In genomic region chr2:74528600-74529356, GRCh38 we compare ENCODE assay signal across 8 cellular contexts. TPM values are rescaled to one million over a fixed set of nuclear protein-coding genes. Genes with fewer than 3 reads are reported as not detected.
DNase-seq lines count a peak whose midpoint lies in the region; ATAC-seq and TF ChIP-seq lines count a peak whose summit lies in the region.

No MANE protein-coding gene starts in this region.

- peaks cover 11% of the 10 kb centered on the region for H3F3A ChIP-seq in SK-N-SH (replicated peaks; ENCODE audit: insufficient read depth)

- TF ChIP-seq CTCF in SK-N-SH (IDR thresholded peaks at IDR 0.05) (no peak), fibroblast of pulmonary artery (IDR thresholded peaks at IDR 0.05; ENCODE audit: low read length, missing control alignments) (no peak), progenitor cell of endocrine pancreas (IDR thresholded peaks at IDR 0.05; ENCODE audit: unreplicated experiment) (no peak)

- H3K27ac ChIP-seq in SK-N-SH (ENCODE audit: low read depth in 2 of 2, low read length in 1 of 2): peak overlapping the region; percentile 68 to 92

- no peaks in the 10 kb centered on the region for H3K9me3 Mint-ChIP-seq in progenitor cell of endocrine pancreas (ENCODE audit: low read depth)

- WGBS in SK-N-SH (ENCODE audit: low lambda C conversion rate): 5% methylated on average over 22 of the region's 29 CpGs

- H3K79me2 ChIP-seq in SK-N-SH (ENCODE audit: insufficient read depth): peaks cover 45% of the 10 kb centered on the region

- H2AFZ ChIP-seq in SK-N-SH (ENCODE audit: low read depth): peak overlapping the region; percentile 56

- H4K20me1 ChIP-seq in SK-N-SH (ENCODE audit: insufficient read depth): no peaks in the 10 kb centered on the region

- H3K4me1 ChIP-seq in SK-N-SH (ENCODE audit: control insufficient read depth in 1 of 2, insufficient read depth in 2 of 2, low read depth in 1 of 2, low read length in 1 of 2): peaks cover 13 to 24% of the 10 kb centered on the region in 2 experiments

- peak overlapping the region; percentile 90 for H3K4me2 ChIP-seq in SK-N-SH

- peaks cover 14% of the 10 kb centered on the region for H3K36me3 Mint-ChIP-seq in progenitor cell of endocrine pancreas (ENCODE audit: insufficient read depth)

- POLR2A ChIA-PET in SK-N-SH (lab: Yijun Ruan, JAX): interaction anchor here (1.3 to 2.5 kb wide), 8 partner anchors 8 to 70 kb away, joined by 4 to 13 read pairs (median 6); partner anchors contain the start of genes CCDC142, MRPL53, PCGF1 and TLX2

- TF ChIP-seq RAD21 in SK-N-SH (IDR thresholded peaks at IDR 0.05; ENCODE audit: low read length): no peak

- ATAC-seq in GM18511 (IDR thresholded peaks at IDR 0.05; ENCODE audit: unreplicated experiment): peak; percentile 6
- peak; percentile 3 for ATAC-seq in HG02798 (IDR thresholded peaks at IDR 0.05; ENCODE audit: poor library complexity, unreplicated experiment)

- DNase-seq in SK-N-SH (no peak), fibroblast of pulmonary artery (ENCODE audit: low read depth) (no peak), progenitor cell of endocrine pancreas (ENCODE audit: low spot score, unreplicated experiment) (no peak), inferior parietal cortex (ENCODE audit: extremely low spot score) (no peak), SHP77 treated with DMSO at 0.1 percent for 48 hours (lab: John Stamatoyannopoulos, UW) (no peak), NCI-H1105 (lab: John Stamatoyannopoulos, UW) (no peak)

- H3K9me2 ChIP-seq in SK-N-SH: no peaks in the 10 kb centered on the region

- peak overlapping the region; percentile 90 for H3K9ac ChIP-seq in SK-N-SH

- no peaks in the 10 kb centered on the region for H3K27me3 ChIP-seq in SK-N-SH (ENCODE audit: insufficient read depth)

- CTCF ChIA-PET in SK-N-SH (lab: Yijun Ruan, JAX): interaction anchor here (1.2 to 7.0 kb wide), 6 partner anchors 14 to 59 kb away, joined by 3 to 80 read pairs (median 10); partner anchors contain the start of genes CCDC142, LBX2, PCGF1 and TLX2

- H3K4me3 Mint-ChIP-seq in progenitor cell of endocrine pancreas (ENCODE audit: low read depth): peak overlapping the region; percentile 98

- no peaks in the 10 kb centered on the region for H3K9me3 ChIP-seq in SK-N-SH

- peak overlapping the region; percentile 97 for H3K27ac Mint-ChIP-seq in progenitor cell of endocrine pancreas

- H3K4me3 ChIP-seq in SK-N-SH (ENCODE audit: low read depth in 2 of 2, low read length in 1 of 2) (peak overlapping the region; percentile 83 to 99), fibroblast of pulmonary artery (replicated peaks; ENCODE audit: low read depth, low read length) (peak overlapping the region; percentile 98)

- H3K27me3 Mint-ChIP-seq in progenitor cell of endocrine pancreas: no peaks in the 10 kb centered on the region

- no peak for TF ChIP-seq EP300 in SK-N-SH (IDR thresholded peaks at IDR 0.05; ENCODE audit: borderline replicate concordance in 1 of 2, low read depth in 1 of 2, low read length in 1 of 2)

- peaks cover 17% of the 10 kb centered on the region for H3K4me1 Mint-ChIP-seq in progenitor cell of endocrine pancreas (ENCODE audit: low read depth)

- H3K36me3 ChIP-seq in SK-N-SH (replicated peaks in 1 of 2; ENCODE audit: control insufficient read depth in 1 of 2, insufficient read depth in 2 of 2, low read length in 1 of 2): peaks cover 26 to 49% of the 10 kb centered on the region in 2 experiments

TF ChIP-seq in SK-N-SH, 30 proteins besides CTCF, POLR2A, EP300 and RAD21:
- TF ChIP-seq MXI1 (IDR thresholded peaks at IDR 0.05; ENCODE audit: low read depth, low read length): no peak
- TF ChIP-seq JUND (IDR thresholded peaks at IDR 0.05): no peak
- no peak for TF ChIP-seq USF2 (IDR thresholded peaks at IDR 0.05; ENCODE audit: borderline replicate concordance, low read depth, low read length)
- no peak for TF ChIP-seq NFIC (IDR thresholded peaks at IDR 0.05; ENCODE audit: borderline replicate concordance)
- no peak for TF ChIP-seq RFX5 (IDR thresholded peaks at IDR 0.05; ENCODE audit: low read length)
- no peak for TF ChIP-seq PBX3 (IDR thresholded peaks at IDR 0.05)
- TF ChIP-seq MEF2A (IDR thresholded peaks at IDR 0.05; ENCODE audit: borderline replicate concordance, low read depth): no peak
- TF ChIP-seq TCF12 (IDR thresholded peaks at IDR 0.05): no peak
- TF ChIP-seq SIN3A (IDR thresholded peaks at IDR 0.05; ENCODE audit: borderline replicate concordance, low read depth, low read length): no peak
- TF ChIP-seq RXRA (IDR thresholded peaks at IDR 0.05; ENCODE audit: borderline replicate concordance, low read depth): no peak
- no peak for TF ChIP-seq EZH2phosphoT487 (IDR thresholded peaks at IDR 0.05; ENCODE audit: borderline replicate concordance, low read depth)
- TF ChIP-seq IRF3 (IDR thresholded peaks at IDR 0.05; ENCODE audit: low read depth, low read length): no peak
TF ChIP-seq in SK-N-SH: peak in this region for 0.

RNA-seq across cellular contexts. Expression of gene AUP1, which starts 0.7 kb away (rescaled TPM):
- 118 and 151 TPM in 2 replicates for polyA plus RNA-seq in SK-N-SH (2012; rRNA removed)
- 54.6 and 78.6 TPM in 2 replicates for polyA plus RNA-seq in SK-N-SH (2012; cell fraction: cytosol; rRNA removed)
- 643 and 686 TPM in 2 replicates for polyA plus RNA-seq in SK-N-SH (2012; cell fraction: nucleus; rRNA removed)
- total RNA-seq in progenitor cell of endocrine pancreas: 110 and 115 TPM in 2 replicates

RNA-seq across cellular contexts. Expression of gene HTRA2, which starts 1.0 kb away (rescaled TPM):
- polyA plus RNA-seq in SK-N-SH (2012; rRNA removed): 55.7 and 60.4 TPM in 2 replicates
- polyA plus RNA-seq in SK-N-SH (2012; cell fraction: cytosol; rRNA removed): 30.4 and 45.8 TPM in 2 replicates
- polyA plus RNA-seq in SK-N-SH (2012; cell fraction: nucleus; rRNA removed): 55.7 and 62.3 TPM in 2 replicates
- 35.9 and 41.9 TPM in 2 replicates for total RNA-seq in progenitor cell of endocrine pancreas

RNA-seq across cellular contexts. Expression of gene DQX1, which starts 2.7 kb away (rescaled TPM):
- polyA plus RNA-seq in SK-N-SH (2012; rRNA removed): 1.6 and 1.8 TPM in 2 replicates
- 0.26 and 0.31 TPM in 2 replicates for polyA plus RNA-seq in SK-N-SH (2012; cell fraction: cytosol; rRNA removed)
- polyA plus RNA-seq in SK-N-SH (2012; cell fraction: nucleus; rRNA removed): 13.2 and 13.8 TPM in 2 replicates
- total RNA-seq in progenitor cell of endocrine pancreas: 1.5 and 1.7 TPM in 2 replicates

RNA-seq across cellular contexts. Expression of gene TLX2, which starts 14.5 kb away (rescaled TPM):
- polyA plus RNA-seq in SK-N-SH (2012; rRNA removed): 24.5 and 25.6 TPM in 2 replicates
- 11.9 and 19.9 TPM in 2 replicates for polyA plus RNA-seq in SK-N-SH (2012; cell fraction: cytosol; rRNA removed)
- polyA plus RNA-seq in SK-N-SH (2012; cell fraction: nucleus; rRNA removed): 69.3 and 99.9 TPM in 2 replicates
- 0.33 TPM in 1 of 2 replicates, not detected in the other for total RNA-seq in progenitor cell of endocrine pancreas

RNA-seq across cellular contexts. Expression of gene PCGF1, which starts 21.3 kb away (rescaled TPM):
- polyA plus RNA-seq in SK-N-SH (2012; rRNA removed): 44.9 and 46.4 TPM in 2 replicates
- polyA plus RNA-seq in SK-N-SH (2012; cell fraction: cytosol; rRNA removed): 38.6 and 39.7 TPM in 2 replicates
- 58.5 and 59.2 TPM in 2 replicates for polyA plus RNA-seq in SK-N-SH (2012; cell fraction: nucleus; rRNA removed)
- 23.3 and 24.4 TPM in 2 replicates for total RNA-seq in progenitor cell of endocrine pancreas
